In the genomic region with DNA sequence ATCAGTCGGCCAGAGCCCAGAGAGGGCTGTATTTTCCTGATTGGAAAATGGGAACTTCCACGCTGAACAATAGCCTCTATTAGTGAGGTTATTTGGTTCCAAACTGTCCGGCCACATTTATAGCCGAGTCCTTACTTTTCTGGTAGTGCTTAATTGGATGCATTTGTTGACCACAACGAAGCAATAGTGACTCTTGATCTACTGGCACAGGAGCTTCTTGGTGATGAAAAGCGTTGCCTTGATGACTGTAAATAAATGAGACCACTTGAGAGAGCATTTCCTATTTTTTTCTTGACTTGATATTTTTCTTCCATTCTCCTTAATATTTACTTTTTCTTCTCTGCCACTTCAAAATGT, we compare ENCODE assay signal across 1 cellular context.
TF ChIP-seq lines count a peak whose summit lies in the region.

No MANE protein-coding gene starts in this region.

TF ChIP-seq in WTC11, 78 proteins besides CTCF, POLR2A, EP300 and RAD21 (continued from another document):
- TF ChIP-seq, protein P1, sequence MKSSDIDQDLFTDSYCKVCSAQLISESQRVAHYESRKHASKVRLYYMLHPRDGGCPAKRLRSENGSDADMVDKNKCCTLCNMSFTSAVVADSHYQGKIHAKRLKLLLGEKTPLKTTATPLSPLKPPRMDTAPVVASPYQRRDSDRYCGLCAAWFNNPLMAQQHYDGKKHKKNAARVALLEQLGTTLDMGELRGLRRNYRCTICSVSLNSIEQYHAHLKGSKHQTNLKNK (CRISPR knock-in tag; IDR thresholded peaks at IDR 0.05): no peak
- TF ChIP-seq, protein P2, sequence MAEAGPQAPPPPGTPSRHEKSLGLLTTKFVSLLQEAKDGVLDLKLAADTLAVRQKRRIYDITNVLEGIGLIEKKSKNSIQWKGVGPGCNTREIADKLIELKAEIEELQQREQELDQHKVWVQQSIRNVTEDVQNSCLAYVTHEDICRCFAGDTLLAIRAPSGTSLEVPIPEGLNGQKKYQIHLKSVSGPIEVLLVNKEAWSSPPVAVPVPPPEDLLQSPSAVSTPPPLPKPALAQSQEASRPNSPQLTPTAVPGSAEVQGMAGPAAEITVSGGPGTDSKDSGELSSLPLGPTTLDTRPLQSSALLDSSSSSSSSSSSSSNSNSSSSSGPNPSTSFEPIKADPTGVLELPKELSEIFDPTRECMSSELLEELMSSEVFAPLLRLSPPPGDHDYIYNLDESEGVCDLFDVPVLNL (CRISPR knock-in tag; IDR thresholded peaks at IDR 0.05; ENCODE audit: borderline replicate concordance, low read depth): no peak
- no peak for TF ChIP-seq CREB1 (CRISPR knock-in tag; IDR thresholded peaks at IDR 0.05)
- no peak for TF ChIP-seq NR1H2 (CRISPR knock-in tag; IDR thresholded peaks at IDR 0.05)
- TF ChIP-seq, protein P3, sequence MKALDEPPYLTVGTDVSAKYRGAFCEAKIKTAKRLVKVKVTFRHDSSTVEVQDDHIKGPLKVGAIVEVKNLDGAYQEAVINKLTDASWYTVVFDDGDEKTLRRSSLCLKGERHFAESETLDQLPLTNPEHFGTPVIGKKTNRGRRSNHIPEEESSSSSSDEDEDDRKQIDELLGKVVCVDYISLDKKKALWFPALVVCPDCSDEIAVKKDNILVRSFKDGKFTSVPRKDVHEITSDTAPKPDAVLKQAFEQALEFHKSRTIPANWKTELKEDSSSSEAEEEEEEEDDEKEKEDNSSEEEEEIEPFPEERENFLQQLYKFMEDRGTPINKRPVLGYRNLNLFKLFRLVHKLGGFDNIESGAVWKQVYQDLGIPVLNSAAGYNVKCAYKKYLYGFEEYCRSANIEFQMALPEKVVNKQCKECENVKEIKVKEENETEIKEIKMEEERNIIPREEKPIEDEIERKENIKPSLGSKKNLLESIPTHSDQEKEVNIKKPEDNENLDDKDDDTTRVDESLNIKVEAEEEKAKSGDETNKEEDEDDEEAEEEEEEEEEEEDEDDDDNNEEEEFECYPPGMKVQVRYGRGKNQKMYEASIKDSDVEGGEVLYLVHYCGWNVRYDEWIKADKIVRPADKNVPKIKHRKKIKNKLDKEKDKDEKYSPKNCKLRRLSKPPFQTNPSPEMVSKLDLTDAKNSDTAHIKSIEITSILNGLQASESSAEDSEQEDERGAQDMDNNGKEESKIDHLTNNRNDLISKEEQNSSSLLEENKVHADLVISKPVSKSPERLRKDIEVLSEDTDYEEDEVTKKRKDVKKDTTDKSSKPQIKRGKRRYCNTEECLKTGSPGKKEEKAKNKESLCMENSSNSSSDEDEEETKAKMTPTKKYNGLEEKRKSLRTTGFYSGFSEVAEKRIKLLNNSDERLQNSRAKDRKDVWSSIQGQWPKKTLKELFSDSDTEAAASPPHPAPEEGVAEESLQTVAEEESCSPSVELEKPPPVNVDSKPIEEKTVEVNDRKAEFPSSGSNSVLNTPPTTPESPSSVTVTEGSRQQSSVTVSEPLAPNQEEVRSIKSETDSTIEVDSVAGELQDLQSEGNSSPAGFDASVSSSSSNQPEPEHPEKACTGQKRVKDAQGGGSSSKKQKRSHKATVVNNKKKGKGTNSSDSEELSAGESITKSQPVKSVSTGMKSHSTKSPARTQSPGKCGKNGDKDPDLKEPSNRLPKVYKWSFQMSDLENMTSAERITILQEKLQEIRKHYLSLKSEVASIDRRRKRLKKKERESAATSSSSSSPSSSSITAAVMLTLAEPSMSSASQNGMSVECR (CRISPR knock-in tag; IDR thresholded peaks at IDR 0.05; ENCODE audit: borderline replicate concordance): no peak
- no peak for TF ChIP-seq CBFB (CRISPR knock-in tag; IDR thresholded peaks at IDR 0.05; ENCODE audit: low read depth)
